ENCODE assay signal across 14 cellular contexts in genomic region chr17:30780343-30780742, GRCh38. TPM values are rescaled to one million over a fixed set of nuclear protein-coding genes. Genes with fewer than 3 reads are reported as not detected.
DNase-seq lines count a peak whose midpoint lies in the region; ATAC-seq, FAIRE-seq and TF ChIP-seq lines count a peak whose summit lies in the region.
"Had no signal": no experiment of that assay in that cellular context is flagged by ENCODE, and none has a peak within 500 bp of the region (broad histone marks: within the 10 kb centered on the region; RNA-seq: fewer than 3 reads in every experiment).

No MANE protein-coding gene starts in this region.

- H3K4ac ChIP-seq in H1 (replicated peaks; ENCODE audit: insufficient read length, low read depth, low read length) = no peak overlapping the region

- no peak overlapping the region for H4K91ac ChIP-seq in H1 (replicated peaks; ENCODE audit: insufficient read length, low read length)

- intact Hi-C loops in MCF 10A (cut with micrococcal nuclease) = no loop called here
- intact Hi-C loops in breast epithelium (cut with DNase I; ENCODE audit: low total_unique reads) = no loop called here

- H3K9me3 ChIP-seq in breast epithelium (no peaks in the 10 kb centered on the region), H1 (ENCODE audit: insufficient read depth in 2 of 2, low read depth in 1 of 2, low read length in 1 of 2) (no peaks in the 10 kb centered on the region)

- no TSS peak for BruUV-seq in MCF 10A (replicated peaks; lab: Mats Ljungman, UMichigan)

- H3K18ac ChIP-seq in H1 (ENCODE audit: extremely low read depth, low read length) = no peak overlapping the region

- no peak overlapping the region for H2BK5ac ChIP-seq in H1 (ENCODE audit: low read depth, low read length)

- H4K5ac ChIP-seq in H1 (ENCODE audit: insufficient read length, low read depth, low read length) = no peak overlapping the region

- TF ChIP-seq EP300 in H1 (IDR thresholded peaks at IDR 0.05; ENCODE audit: borderline replicate concordance in 1 of 2, low read depth in 2 of 2, low read length in 2 of 2) = no peak

- no peak overlapping the region for H3K4me3 ChIP-seq in breast epithelium
- H3K4me3 ChIP-seq in H1 (ENCODE audit: extremely low read depth in 1 of 4, insufficient read depth in 2 of 4, low read depth in 3 of 4, low read length in 4 of 4) = no peak overlapping the region
- H3K4me3 ChIP-seq: dorsolateral prefrontal cortex had no signal

- H4K20me1 ChIP-seq in H1 (replicated peaks in 1 of 2; ENCODE audit: control insufficient read depth in 1 of 2, insufficient read depth in 2 of 2, low read length in 2 of 2) = peaks cover 0 to 2% of the 10 kb centered on the region in 2 experiments

- no peak overlapping the region for H4K8ac ChIP-seq in H1 (ENCODE audit: extremely low read depth, insufficient read depth, low read length)

- no peak overlapping the region for H2BK20ac ChIP-seq in H1 (ENCODE audit: low read length)

- H3K23ac ChIP-seq in H1 (ENCODE audit: insufficient read length) = no peak overlapping the region

- DNase-seq in MCF 10A (ENCODE audit: unreplicated experiment) (no peak), breast epithelium (ENCODE audit: low spot score in 2 of 2) (no peak), WTC11 (ENCODE audit: low spot score) (no peak), H1 (ENCODE audit: low read depth in 1 of 2, low spot score in 2 of 2) (no peak), NCI-H82 (lab: John Stamatoyannopoulos, UW) (no peak), amniotic stem cell (lab: John Stamatoyannopoulos, UW) (no peak)
- DNase-seq: dorsolateral prefrontal cortex, NCI-H1092 treated with DMSO at 0.1 percent for 48 hours, NCI-H446 treated with DMSO at 0.1 percent for 48 hours had no signal

- H3K27ac ChIP-seq in breast epithelium (no peak overlapping the region), H1 (ENCODE audit: low read depth, low read length) (no peak overlapping the region)
- H3K27ac ChIP-seq: dorsolateral prefrontal cortex had no signal

- no peaks in the 10 kb centered on the region for H3K79me2 ChIP-seq in H1 (ENCODE audit: control insufficient read depth in 1 of 2, insufficient read depth in 2 of 2, low read length in 2 of 2)

- no peak overlapping the region for H2AFZ ChIP-seq in H1 (ENCODE audit: low read length)

- no peaks in the 10 kb centered on the region for H3K23me2 ChIP-seq in H1 (ENCODE audit: low read depth, low read length)

- H3K36me3 Mint-ChIP-seq in MCF 10A (ENCODE audit: insufficient read depth, unreplicated experiment) (peaks cover 51% of the 10 kb centered on the region), WTC11 (peaks cover 41% of the 10 kb centered on the region)
- H3K36me3 Mint-ChIP-seq in stimulated activated naive CD8-positive, alpha-beta T cell treated with anti-CD3 and anti-CD28 coated beads, Interleukin-15, Interleukin-2, amounts not matched to agents 100 ng/mL and 50 ng/mL, for 24 hours (ENCODE audit: low read depth) = peaks cover 42% of the 10 kb centered on the region

- no peak overlapping the region for H3K14ac ChIP-seq in H1 (ENCODE audit: insufficient read length)

- H3K9me3 Mint-ChIP-seq in MCF 10A (ENCODE audit: unreplicated experiment) (no peaks in the 10 kb centered on the region), WTC11 (0 out of 2 replicates have a peak, but pooled peaks cover 4% of the 10 kb centered on the region)
- no peaks in the 10 kb centered on the region for H3K9me3 Mint-ChIP-seq in stimulated activated naive CD8-positive, alpha-beta T cell treated with anti-CD3 and anti-CD28 coated beads, Interleukin-15, Interleukin-2, amounts not matched to agents 100 ng/mL and 50 ng/mL, for 24 hours
- H3K9me3 Mint-ChIP-seq: nephron had no signal

- no peak overlapping the region for H2AK5ac ChIP-seq in H1 (ENCODE audit: low read depth, low read length)

- no peak for FAIRE-seq in H1 (lab: Jason Lieb, UNC)
- FAIRE-seq: keratinocyte, TTC549 had no signal

- H3K9ac ChIP-seq in H1 (replicated peaks in 1 of 4; ENCODE audit: extremely low read depth in 1 of 4, low read depth in 3 of 4, low read length in 3 of 4) = no peak overlapping the region

- no peak for TF ChIP-seq POLR2A in breast epithelium (IDR thresholded peaks at IDR 0.05)
- no peak for TF ChIP-seq POLR2A in H1 (IDR thresholded peaks at IDR 0.05; ENCODE audit: control extremely low read depth in 1 of 2, low read depth in 2 of 2, low read length in 2 of 2)

- CTCF ChIA-PET in MCF 10A (lab: Yijun Ruan, JAX) = no interaction called here
- CTCF ChIA-PET in WTC11 (lab: Charles Lee) = no interaction called here
- CTCF ChIA-PET in H1 (lab: Charles Lee; ENCODE audit: partially characterized antibody) = no interaction called here

- H3K27me3 ChIP-seq in breast epithelium = no peaks in the 10 kb centered on the region
- no peaks in the 10 kb centered on the region for H3K27me3 ChIP-seq in H1 (replicated peaks in 1 of 4; ENCODE audit: control insufficient read depth in 3 of 4, extremely low read depth in 1 of 4, insufficient read depth in 3 of 4, low read length in 3 of 4)
- H3K27me3 ChIP-seq: dorsolateral prefrontal cortex had no signal

- no peak overlapping the region for H3K4me2 ChIP-seq in H1 (ENCODE audit: insufficient read depth in 1 of 2, low read depth in 2 of 2, low read length in 2 of 2)

- H3K4me3 Mint-ChIP-seq in MCF 10A (ENCODE audit: unreplicated experiment) = no peak overlapping the region
- H3K4me3 Mint-ChIP-seq in WTC11 = no peak overlapping the region
- peak overlapping the region; percentile 33 for H3K4me3 Mint-ChIP-seq in stimulated activated naive CD8-positive, alpha-beta T cell treated with anti-CD3 and anti-CD28 coated beads, Interleukin-15, Interleukin-2, amounts not matched to agents 100 ng/mL and 50 ng/mL, for 24 hours
- H3K4me3 Mint-ChIP-seq: nephron had no signal

- 0 out of 2 replicates have a peak overlapping the region, but pooled peaks have one; percentile 3 for H2BK12ac ChIP-seq in H1 (ENCODE audit: low read depth, low read length)

- H3K36me3 ChIP-seq in breast epithelium = no peaks in the 10 kb centered on the region
- H3K36me3 ChIP-seq in H1 (ENCODE audit: control insufficient read depth in 2 of 4, insufficient read depth in 4 of 4, low read length in 3 of 4) = peaks cover 0 to 38% (median 5%) of the 10 kb centered on the region in 4 experiments; a peak in 4 of 8 replicates

- no peak overlapping the region for H2BK15ac ChIP-seq in H1 (ENCODE audit: low read length)

- no peaks in the 10 kb centered on the region for H3K4me1 ChIP-seq in breast epithelium
- H3K4me1 ChIP-seq in H1 (replicated peaks in 1 of 4; ENCODE audit: control insufficient read depth in 3 of 4, insufficient read depth in 4 of 4, low read length in 3 of 4) = no peaks in the 10 kb centered on the region

- no peak overlapping the region for H3K56ac ChIP-seq in H1 (replicated peaks; ENCODE audit: insufficient read length, low read depth, low read length)

- TF ChIP-seq CTCF in MCF 10A (IDR thresholded peaks at IDR 0.05; ENCODE audit: unreplicated experiment) = no peak
- TF ChIP-seq CTCF in breast epithelium (IDR thresholded peaks at IDR 0.05) = no peak
- no peak for TF ChIP-seq CTCF in WTC11 (IDR thresholded peaks at IDR 0.05)
- no peak for TF ChIP-seq CTCF in H1 (IDR thresholded peaks at IDR 0.05; ENCODE audit: control extremely low read depth in 1 of 3, insufficient read depth in 1 of 3, low read depth in 1 of 3, low read length in 3 of 3)

- POLR2A ChIA-PET in MCF 10A (lab: Yijun Ruan, JAX) (no interaction called here), WTC11 (lab: Charles Lee) (no interaction called here), H1 (lab: Charles Lee; ENCODE audit: partially characterized antibody) (interaction anchor here (1.1 to 2.8 kb wide), 2 partner anchors 9 to 18 kb away, joined by 3 to 13 read pairs; no protein-coding TSS in a partner anchor)

- 92% methylated on average over 6 of the region's 6 CpGs; no CpG with 5 or more reads in 1 of the 2 experiments for WGBS in H1 (ENCODE audit: extremely low coverage in 1 of 2, insufficient coverage in 1 of 2, insufficient read length in 1 of 2, insufficient replicate concordance in 2 of 2, low coverage in 1 of 2, low lambda C conversion rate in 2 of 2, missing lambda C conversion rate in 1 of 2), 2 experiments

- no peak for TF ChIP-seq RAD21 in H1 (IDR thresholded peaks at IDR 0.05 in 1 of 2, conservative IDR thresholded peaks at IDR 0.05 in 1 of 2; ENCODE audit: low read depth in 2 of 2, low read length in 2 of 2)

- no peak overlapping the region for H2BK120ac ChIP-seq in H1 (replicated peaks; ENCODE audit: low read depth, low read length)

- no peaks in the 10 kb centered on the region for H3K4me1 Mint-ChIP-seq in MCF 10A (ENCODE audit: insufficient read depth, unreplicated experiment)
- H3K4me1 Mint-ChIP-seq in WTC11 = no peaks in the 10 kb centered on the region
- H3K4me1 Mint-ChIP-seq in stimulated activated naive CD8-positive, alpha-beta T cell treated with anti-CD3 and anti-CD28 coated beads, Interleukin-15, Interleukin-2, amounts not matched to agents 100 ng/mL and 50 ng/mL, for 24 hours (ENCODE audit: low read depth) = peaks cover 28% of the 10 kb centered on the region
- H3K4me1 Mint-ChIP-seq: nephron had no signal

- H3K27me3 Mint-ChIP-seq in MCF 10A (ENCODE audit: insufficient read depth, unreplicated experiment) (no peaks in the 10 kb centered on the region), WTC11 (ENCODE audit: low read depth) (no peaks in the 10 kb centered on the region)
- no peaks in the 10 kb centered on the region for H3K27me3 Mint-ChIP-seq in stimulated activated naive CD8-positive, alpha-beta T cell treated with anti-CD3 and anti-CD28 coated beads, Interleukin-15, Interleukin-2, amounts not matched to agents 100 ng/mL and 50 ng/mL, for 24 hours

- H3K27ac Mint-ChIP-seq in MCF 10A (ENCODE audit: low read depth, unreplicated experiment) (peak overlapping the region; percentile 14), WTC11 (peak overlapping the region; percentile 1; the same call in 1 of the 2 replicates)
- H3K27ac Mint-ChIP-seq in stimulated activated naive CD8-positive, alpha-beta T cell treated with anti-CD3 and anti-CD28 coated beads, Interleukin-15, Interleukin-2, amounts not matched to agents 100 ng/mL and 50 ng/mL, for 24 hours = peak overlapping the region; percentile 91
- H3K27ac Mint-ChIP-seq: nephron had no signal

- ATAC-seq in WTC11 (no peak), GM21619 (IDR thresholded peaks at IDR 0.05; ENCODE audit: unreplicated experiment) (no peak)

- H3K79me1 ChIP-seq in H1 (ENCODE audit: low read depth, low read length) = no peaks in the 10 kb centered on the region

RNA-seq across cellular contexts. Expression of gene CRLF3, which starts 44.1 kb away (rescaled TPM):
- total RNA-seq in MCF 10A (2022) = 14.7 and 15.0 TPM in 2 replicates
- 10 to 100 TPM; 15.4 to 18.7 (median 17.7) TPM for total RNA-seq in breast epithelium
- total RNA-seq in WTC11 (2021) = 17.9 to 21.7 TPM (median 20.6 TPM) in 3 replicates
- total RNA-seq in H1 (2021; fragmentation: NEBNext Ultra II Directional; extraction: Animal tissue kit (Norgen Biotek cat#: 25700)) = 21.0 and 22.7 TPM in 2 replicates
- 8.7 and 12.7 TPM in 2 replicates for polyA plus RNA-seq in H1 (2011; rRNA removed)
- 14.3 TPM for polyA plus RNA-seq in H1 (2011; cell fraction: cytosol; rRNA removed)
- 4.0 TPM for polyA plus RNA-seq in H1 (2011; cell fraction: nucleus; rRNA removed)
- 13.2 to 25.9 TPM (median 13.8 TPM) in 4 replicates for polyA plus RNA-seq in H1 (2012, experiment 1 of 2)
- polyA plus RNA-seq in H1 (2012, experiment 2 of 2) = 2.8 TPM
- 9.4 TPM for polyA plus RNA-seq in H1 (2013, experiment 1 of 2)
- 8.7 TPM for polyA plus RNA-seq in H1 (2013, experiment 2 of 2)
- 14.4 and 18.0 TPM in 2 replicates for polyA minus RNA-seq in H1 (2011; rRNA and poly(A)+ RNA removed)
- polyA minus RNA-seq in H1 (2011; cell fraction: cytosol; rRNA and poly(A)+ RNA removed) = 14.4 TPM
- 9.4 TPM for polyA minus RNA-seq in H1 (2011; cell fraction: nucleus; rRNA and poly(A)+ RNA removed)

RNA-seq across cellular contexts. Expression of gene ATAD5, which starts 51.4 kb away (rescaled TPM):
- total RNA-seq in MCF 10A (2022) = 2.8 and 3.6 TPM in 2 replicates
- 1 to 10 TPM; 1.3 to 3.1 (median 1.6) TPM for total RNA-seq in breast epithelium
- 24.7 to 26.0 TPM (median 25.0 TPM) in 3 replicates for total RNA-seq in WTC11 (2021)
- 25.6 and 30.0 TPM in 2 replicates for total RNA-seq in H1 (2021; fragmentation: NEBNext Ultra II Directional; extraction: Animal tissue kit (Norgen Biotek cat#: 25700))
- 3.0 and 3.5 TPM in 2 replicates for polyA plus RNA-seq in H1 (2011; rRNA removed)
- polyA plus RNA-seq in H1 (2011; cell fraction: cytosol; rRNA removed) = 5.9 TPM
- 5.0 TPM for polyA plus RNA-seq in H1 (2011; cell fraction: nucleus; rRNA removed)
- 4.5 to 8.8 TPM (median 5.5 TPM) in 4 replicates for polyA plus RNA-seq in H1 (2012, experiment 1 of 2)
- polyA plus RNA-seq in H1 (2012, experiment 2 of 2) = 0.41 TPM
- polyA plus RNA-seq in H1 (2013, experiment 1 of 2) = 17.2 TPM
- 15.0 TPM for polyA plus RNA-seq in H1 (2013, experiment 2 of 2)
- polyA minus RNA-seq in H1 (2011; rRNA and poly(A)+ RNA removed) = 7.4 and 11.1 TPM in 2 replicates
- polyA minus RNA-seq in H1 (2011; cell fraction: cytosol; rRNA and poly(A)+ RNA removed) = 18.3 TPM
- polyA minus RNA-seq in H1 (2011; cell fraction: nucleus; rRNA and poly(A)+ RNA removed) = 34.9 TPM

Comparison
In these comparisons a context has a peak if more than half of its experiments do, and no peak if none do; other contexts are left out.
1. H3K27ac Mint-ChIP-seq: peak in every context shown above with its lines; median percentile 91 in stimulated activated naive CD8-positive, alpha-beta T cell treated with anti-CD3 and anti-CD28 coated beads, Interleukin-15, Interleukin-2, amounts not matched to agents 100 ng/mL and 50 ng/mL, for 24 hours; 14 in MCF 10A; 1 in WTC11.